ENCODE assay signal across 8 cellular contexts in genomic region chr6:83192871-83193746, GRCh38. TPM values are rescaled to one million over a fixed set of nuclear protein-coding genes. Genes with fewer than 3 reads are reported as not detected.
A peak's percentile ranks its signal among the peaks of the same experiment; 100 is the strongest.
DNase-seq lines count a peak whose midpoint lies in the region; TF ChIP-seq lines count a peak whose summit lies in the region.

Gene PGM3 (minus strand): TSS chr6:83193265. CDS start chr6:83191012, 2,253 bp downstream.
Gene RWDD2A (plus strand): TSS chr6:83193357. CDS start chr6:83194452, 1,095 bp downstream.

- TF ChIP-seq CTCF in foreskin fibroblast (IDR thresholded peaks at IDR 0.05; ENCODE audit: low read depth, low read length) (no peak), neural progenitor cell (IDR thresholded peaks at IDR 0.05) (no peak)

- H3K36me3 Mint-ChIP-seq in neural progenitor cell: peaks cover 18% of the 10 kb centered on the region

- no peaks in the 10 kb centered on the region for H3F3A ChIP-seq in neural progenitor cell (ENCODE audit: low read depth)

- peak within 1 kb of the TSS; percentile 88 for H3K4me2 ChIP-seq in neural progenitor cell

- peaks cover 13% of the 10 kb centered on the region for H3K36me3 ChIP-seq in H7 (replicated peaks; ENCODE audit: control insufficient read depth, insufficient read depth, low read length)
- H3K36me3 ChIP-seq in neural progenitor cell: peaks cover 12% of the 10 kb centered on the region
- H3K36me3 ChIP-seq in stomach smooth muscle (ENCODE audit: control insufficient read depth in 2 of 2, insufficient read depth in 2 of 2, low read length in 2 of 2): peaks cover 11 to 15% of the 10 kb centered on the region in 2 donors

- H3K4me1 ChIP-seq in neural progenitor cell (peaks cover 7% of the 10 kb centered on the region), stomach smooth muscle (ENCODE audit: control insufficient read depth, insufficient read depth, low read length) (peaks cover 4% of the 10 kb centered on the region)

- H3K27me3 ChIP-seq in H7 (ENCODE audit: control insufficient read depth, insufficient read depth, low read length) (no peaks in the 10 kb centered on the region), neural progenitor cell (no peaks in the 10 kb centered on the region), stomach smooth muscle (ENCODE audit: control insufficient read depth in 1 of 2, insufficient read depth in 2 of 2, low read length in 2 of 2) (no peaks in the 10 kb centered on the region)

- H2AFZ ChIP-seq in neural progenitor cell (replicated peaks): peak within 1 kb of the TSS; percentile 86

- H3K27ac ChIP-seq in neural progenitor cell: peak within 1 kb of the TSS; percentile 68
- peak within 1 kb of the TSS; percentile 42 for H3K27ac ChIP-seq in stomach smooth muscle (ENCODE audit: low read length)

- no peaks in the 10 kb centered on the region for H3K9me3 Mint-ChIP-seq in neural progenitor cell

- peak within 1 kb of the TSS; percentile 96 for H3K27ac Mint-ChIP-seq in neural progenitor cell

- peaks cover 27% of the 10 kb centered on the region for H3K4me1 Mint-ChIP-seq in neural progenitor cell

- H3K4me3 ChIP-seq in H7 (ENCODE audit: insufficient read depth, low read depth, low read length) (peak within 1 kb of the TSS; percentile 81), foreskin fibroblast (ENCODE audit: low read depth in 1 of 2, low read length in 2 of 2) (peak within 1 kb of the TSS; percentile 75 to 87), neural progenitor cell (peak within 1 kb of the TSS; percentile 90), stomach smooth muscle (ENCODE audit: low read length in 2 of 2) (peak within 1 kb of the TSS; percentile 88 to 97)

- H3K27me3 Mint-ChIP-seq in neural progenitor cell (ENCODE audit: insufficient read depth, low read depth): no peaks in the 10 kb centered on the region

- in situ Hi-C loops in G401 (cut with HindIII; ENCODE audit: low sequenced_read_pairs): no loop called here

- H4K20me1 ChIP-seq in neural progenitor cell (ENCODE audit: low read depth): peaks cover 34% of the 10 kb centered on the region

- H3K9me3 ChIP-seq in neural progenitor cell (ENCODE audit: low read depth) (no peaks in the 10 kb centered on the region), stomach smooth muscle (ENCODE audit: control insufficient read depth in 2 of 2, low read length in 2 of 2) (no peaks in the 10 kb centered on the region)

- peak within 1 kb of the TSS; percentile 99 for H3K4me3 Mint-ChIP-seq in neural progenitor cell

- H3K9ac ChIP-seq in neural progenitor cell (peak within 1 kb of the TSS; percentile 49), stomach smooth muscle (ENCODE audit: low read length in 2 of 2) (peak within 1 kb of the TSS; percentile 83 to 88)

- H3K79me2 ChIP-seq in neural progenitor cell (ENCODE audit: low read depth): peaks cover 52% of the 10 kb centered on the region

- DNase-seq in G401 (ENCODE audit: low spot score) (peak; percentile 91), H7 (peak; percentile 95), LoVo (ENCODE audit: low spot score) (peak; percentile 88), SIG-M5 (lab: John Stamatoyannopoulos, UW) (peak; percentile 37), foreskin fibroblast (peak; percentile 86 to 94), neural progenitor cell (ENCODE audit: low spot score) (peak; percentile 95)
- peak; percentile 82 for DNase-seq in activated gamma-delta T cell treated with anti-CD3 and anti-CD28 coated beads, Interleukin-2, amount 50 U/mL, for 16 hours (ENCODE audit: low read depth)

RNA-seq across cellular contexts. Expression of gene PGM3, which starts in this region (rescaled TPM):
- 23.1 and 51.9 TPM in 2 replicates for total RNA-seq in G401 (2014; rRNA removed; shearing (Covaris generic))
- 36.9 and 47.4 TPM in 2 replicates for total RNA-seq in H7 (2014; rRNA removed; shearing (Covaris generic))
- total RNA-seq in neural progenitor cell (ENCODE audit: low replicate concordance): 48.1 and 61.5 TPM in 2 replicates

RNA-seq across cellular contexts. Expression of gene RWDD2A, which starts in this region (rescaled TPM):
- 3.9 and 5.5 TPM in 2 replicates for total RNA-seq in G401 (2014; rRNA removed; shearing (Covaris generic))
- total RNA-seq in H7 (2014; rRNA removed; shearing (Covaris generic)): 2.6 and 3.2 TPM in 2 replicates
- total RNA-seq in neural progenitor cell (ENCODE audit: low replicate concordance): 6.9 and 8.5 TPM in 2 replicates

Comparison
In these comparisons a context has a peak if more than half of its experiments do, and no peak if none do; other contexts are left out.
1. Peak in every context shown above with its lines: DNase-seq, H3K4me3 ChIP-seq and H3K27ac ChIP-seq.
2. DNase-seq: peak in every context shown above with its lines; median percentile 95 in H7; 95 in neural progenitor cell; 91 in G401; 90 in foreskin fibroblast; 88 in LoVo; 82 in activated gamma-delta T cell treated with anti-CD3 and anti-CD28 coated beads, Interleukin-2, amount 50 U/mL, for 16 hours; 37 in SIG-M5.